In genomic region chr1:155255243-155256100, GRCh38 we compare ENCODE assay signal across 8 cellular contexts. TPM values are rescaled to one million over a fixed set of nuclear protein-coding genes. Genes with fewer than 3 reads are reported as not detected.
DNase-seq lines count a peak whose midpoint lies in the region; ATAC-seq, FAIRE-seq and TF ChIP-seq lines count a peak whose summit lies in the region.

Gene ENTREP3 (minus strand): TSS chr1:155255483. CDS start chr1:155254877, 606 bp downstream.

- intact Hi-C loops in activated T-helper 1 cell treated with anti-CD3 and anti-CD28 coated beads, Interleukin-12 subunit alpha, Interleukin-12 subunit beta, Interleukin-2, Interleukin-4 antibody, amounts not matched to agents 30 ng/mL and 10 ng/mL and 1 ng/mL, durations not matched to agents 14 hours and 24 hours and 36 hours (cut with micrococcal nuclease): loop anchor here (1.0 kb wide), 3 partner anchors 11 to 68 kb away; partner anchors contain the start of gene HCN3
- intact Hi-C loops in esophagus squamous epithelium (cut with DNase I): no loop called here

- no peaks in the 10 kb centered on the region for H3K27me3 Mint-ChIP-seq in activated T-helper 1 cell treated with anti-CD3 and anti-CD28 coated beads, Interleukin-12 subunit alpha, Interleukin-12 subunit beta, Interleukin-2, Interleukin-4 antibody, amounts not matched to agents 30 ng/mL and 10 ng/mL and 1 ng/mL, durations not matched to agents 14 hours and 24 hours and 36 hours (ENCODE audit: insufficient read depth)
- H3K27me3 Mint-ChIP-seq in stimulated activated naive B cell treated with anti-CD40 and anti-IgM and Interleukin-4, amounts not matched to agents 10 μg/mL and 1 μg/mL and 100 μg/mL, for 72 hours: no peaks in the 10 kb centered on the region

- no peaks in the 10 kb centered on the region for H3K27me3 ChIP-seq in esophagus squamous epithelium
- no peaks in the 10 kb centered on the region for H3K27me3 ChIP-seq in muscle layer of duodenum (ENCODE audit: low read depth, low read length)

- peak within 1 kb of the TSS; percentile 63 for H3K27ac Mint-ChIP-seq in activated T-helper 1 cell treated with anti-CD3 and anti-CD28 coated beads, Interleukin-12 subunit alpha, Interleukin-12 subunit beta, Interleukin-2, Interleukin-4 antibody, amounts not matched to agents 30 ng/mL and 10 ng/mL and 1 ng/mL, durations not matched to agents 14 hours and 24 hours and 36 hours
- peak within 1 kb of the TSS; percentile 87 for H3K27ac Mint-ChIP-seq in stimulated activated naive B cell treated with anti-CD40 and anti-IgM and Interleukin-4, amounts not matched to agents 10 μg/mL and 1 μg/mL and 100 μg/mL, for 72 hours

- H3K27ac ChIP-seq in esophagus squamous epithelium (peak within 1 kb of the TSS; percentile 94 to 99 (median 97)), muscle layer of duodenum (ENCODE audit: low read length) (peak within 1 kb of the TSS; percentile 90)

- 2 to 5% methylated on average over 38 to 49 of the region's 57 CpGs for WGBS in esophagus squamous epithelium, 2 donors

- no peaks in the 10 kb centered on the region for H3K9me3 ChIP-seq in esophagus squamous epithelium
- H3K9me3 ChIP-seq in muscle layer of duodenum (ENCODE audit: control insufficient read depth in 1 of 2, low read length in 2 of 2): no peaks in the 10 kb centered on the region

- TF ChIP-seq POLR2A in esophagus squamous epithelium (IDR thresholded peaks at IDR 0.05): peak in 1 of 4 donors; percentile 58

- peak within 1 kb of the TSS; percentile 66 for H3K4me3 ChIP-seq in Jurkat, Clone E6-1 (ENCODE audit: low read length)
- H3K4me3 ChIP-seq in esophagus squamous epithelium (peak within 1 kb of the TSS; percentile 70 to 95 (median 88)), muscle layer of duodenum (ENCODE audit: low read depth in 1 of 2, low read length in 2 of 2) (peak within 1 kb of the TSS; percentile 63 to 81)

- peaks cover 27 to 53% (median 34%) of the 10 kb centered on the region in 3 donors for H3K4me1 ChIP-seq in esophagus squamous epithelium
- H3K4me1 ChIP-seq in muscle layer of duodenum (ENCODE audit: control insufficient read depth in 1 of 2, insufficient read depth in 2 of 2, low read length in 2 of 2): peaks cover 21 to 39% of the 10 kb centered on the region in 2 donors

- H3K4me3 Mint-ChIP-seq in activated T-helper 1 cell treated with anti-CD3 and anti-CD28 coated beads, Interleukin-12 subunit alpha, Interleukin-12 subunit beta, Interleukin-2, Interleukin-4 antibody, amounts not matched to agents 30 ng/mL and 10 ng/mL and 1 ng/mL, durations not matched to agents 14 hours and 24 hours and 36 hours: peak within 1 kb of the TSS; percentile 86
- H3K4me3 Mint-ChIP-seq in stimulated activated naive B cell treated with anti-CD40 and anti-IgM and Interleukin-4, amounts not matched to agents 10 μg/mL and 1 μg/mL and 100 μg/mL, for 72 hours: peak within 1 kb of the TSS; percentile 87 to 95

- peak; percentile 60 for ATAC-seq in GM19023 (IDR thresholded peaks at IDR 0.05; ENCODE audit: unreplicated experiment)
- peak; percentile 70 to 76 for ATAC-seq in stimulated activated naive B cell treated with anti-CD40 and anti-IgM and Interleukin-4, amounts not matched to agents 10 μg/mL and 1 μg/mL and 100 μg/mL, for 72 hours (replicated peaks)

- peaks cover 47% of the 10 kb centered on the region for H3K4me1 Mint-ChIP-seq in activated T-helper 1 cell treated with anti-CD3 and anti-CD28 coated beads, Interleukin-12 subunit alpha, Interleukin-12 subunit beta, Interleukin-2, Interleukin-4 antibody, amounts not matched to agents 30 ng/mL and 10 ng/mL and 1 ng/mL, durations not matched to agents 14 hours and 24 hours and 36 hours (ENCODE audit: low read depth)
- H3K4me1 Mint-ChIP-seq in stimulated activated naive B cell treated with anti-CD40 and anti-IgM and Interleukin-4, amounts not matched to agents 10 μg/mL and 1 μg/mL and 100 μg/mL, for 72 hours: peaks cover 43 to 56% of the 10 kb centered on the region in 2 donors

- DNase-seq in AG08395 (ENCODE audit: low spot score): peak; percentile 89
- peak; percentile 73 for DNase-seq in Jurkat, Clone E6-1 (ENCODE audit: low read depth, low spot score)
- DNase-seq in RCC 7860 (ENCODE audit: low spot score): peak; percentile 45
- peak; percentile 75 for DNase-seq in activated T-helper 1 cell treated with anti-CD3 and anti-CD28 coated beads, Interleukin-12 subunit alpha, Interleukin-12 subunit beta, Interleukin-2, Interleukin-4 antibody, amounts not matched to agents 30 ng/mL and 10 ng/mL and 1 ng/mL, durations not matched to agents 14 hours and 24 hours and 36 hours (ENCODE audit: low spot score)
- no peak for DNase-seq in esophagus squamous epithelium (lab: John Stamatoyannopoulos, UW)
- DNase-seq in stimulated activated naive B cell treated with anti-CD40 and anti-IgM and Interleukin-4, amounts not matched to agents 10 μg/mL and 1 μg/mL and 100 μg/mL, for 72 hours: peak; percentile 69

- no peak for FAIRE-seq in RCC 7860 (lab: Jason Lieb, UNC)

- no peak for TF ChIP-seq CTCF in esophagus squamous epithelium (IDR thresholded peaks at IDR 0.05)

- H3K36me3 ChIP-seq in esophagus squamous epithelium: peaks cover 0 to 47% (median 11%) of the 10 kb centered on the region in 3 donors
- peaks cover 7 to 19% of the 10 kb centered on the region in 2 donors for H3K36me3 ChIP-seq in muscle layer of duodenum (ENCODE audit: control insufficient read depth in 1 of 2, insufficient read depth in 2 of 2, low read length in 2 of 2)

- H3K36me3 Mint-ChIP-seq in activated T-helper 1 cell treated with anti-CD3 and anti-CD28 coated beads, Interleukin-12 subunit alpha, Interleukin-12 subunit beta, Interleukin-2, Interleukin-4 antibody, amounts not matched to agents 30 ng/mL and 10 ng/mL and 1 ng/mL, durations not matched to agents 14 hours and 24 hours and 36 hours (ENCODE audit: low read depth): peaks cover 26% of the 10 kb centered on the region
- peaks cover 18 to 40% of the 10 kb centered on the region in 2 donors for H3K36me3 Mint-ChIP-seq in stimulated activated naive B cell treated with anti-CD40 and anti-IgM and Interleukin-4, amounts not matched to agents 10 μg/mL and 1 μg/mL and 100 μg/mL, for 72 hours

- no peaks in the 10 kb centered on the region for H3K9me3 Mint-ChIP-seq in activated T-helper 1 cell treated with anti-CD3 and anti-CD28 coated beads, Interleukin-12 subunit alpha, Interleukin-12 subunit beta, Interleukin-2, Interleukin-4 antibody, amounts not matched to agents 30 ng/mL and 10 ng/mL and 1 ng/mL, durations not matched to agents 14 hours and 24 hours and 36 hours
- H3K9me3 Mint-ChIP-seq in stimulated activated naive B cell treated with anti-CD40 and anti-IgM and Interleukin-4, amounts not matched to agents 10 μg/mL and 1 μg/mL and 100 μg/mL, for 72 hours: no peaks in the 10 kb centered on the region

RNA-seq across cellular contexts. Expression of gene ENTREP3, which starts in this region (rescaled TPM):
- polyA plus RNA-seq in Jurkat, Clone E6-1 (2012; ENCODE audit: insufficient read depth, insufficient read length): 18.4 TPM
- total RNA-seq in activated T-helper 1 cell treated with anti-CD3 and anti-CD28 coated beads, Interleukin-12 subunit alpha, Interleukin-12 subunit beta, Interleukin-2, Interleukin-4 antibody, amounts not matched to agents 30 ng/mL and 10 ng/mL and 1 ng/mL, durations not matched to agents 14 hours and 24 hours and 36 hours: 40.3 and 45.5 TPM in 2 replicates
- 10 to 100 TPM; 10.5 to 27.9 (median 16.1) TPM for total RNA-seq in esophagus squamous epithelium
